In the genomic region with DNA sequence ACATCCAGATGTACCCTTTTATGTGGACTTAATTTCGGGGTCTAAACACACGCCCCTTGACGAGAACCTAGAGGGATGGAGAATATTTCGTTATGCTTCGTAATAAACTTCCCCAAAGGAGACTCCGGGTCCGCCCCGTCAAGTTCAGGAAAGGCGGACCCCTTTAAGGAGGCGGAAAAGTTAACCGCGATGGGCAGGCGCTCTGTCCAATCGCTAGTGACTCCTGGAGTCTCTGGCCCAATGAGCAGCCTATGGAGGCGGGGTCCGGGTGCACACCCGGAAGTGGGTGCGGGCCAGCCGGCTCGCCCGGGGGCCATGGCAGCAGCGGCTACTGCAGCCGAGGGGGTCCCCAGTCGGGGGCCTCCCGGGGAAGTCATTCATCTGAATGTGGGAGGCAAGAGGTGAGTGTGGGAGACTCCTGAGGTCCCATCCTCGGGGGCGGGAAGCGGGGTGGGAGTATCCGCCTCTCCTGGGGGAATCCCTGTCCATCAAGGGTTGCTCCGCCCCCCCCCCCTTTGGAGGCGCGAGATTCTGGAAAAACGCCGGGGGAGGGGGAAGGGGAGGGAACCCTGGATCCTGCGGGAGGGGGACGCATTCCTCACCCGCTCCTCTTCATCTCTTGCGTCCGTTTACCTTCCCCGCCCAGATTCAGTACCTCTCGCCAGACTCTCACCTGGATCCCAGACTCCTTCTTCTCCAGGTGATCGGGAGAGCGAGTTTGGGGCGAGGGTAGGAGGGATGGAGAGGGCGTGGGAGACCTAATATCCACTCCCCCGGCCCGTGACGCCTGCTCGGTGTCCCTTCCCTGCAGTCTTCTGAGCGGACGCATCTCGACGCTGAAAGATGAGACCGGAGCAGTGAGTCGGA, we compare ENCODE assay signal across 8 cellular contexts. TPM values are rescaled to one million over a fixed set of nuclear protein-coding genes. Genes with fewer than 3 reads are reported as not detected.
DNase-seq lines count a peak whose midpoint lies in the region; ATAC-seq, FAIRE-seq and TF ChIP-seq lines count a peak whose summit lies in the region.

A gene with protein sequence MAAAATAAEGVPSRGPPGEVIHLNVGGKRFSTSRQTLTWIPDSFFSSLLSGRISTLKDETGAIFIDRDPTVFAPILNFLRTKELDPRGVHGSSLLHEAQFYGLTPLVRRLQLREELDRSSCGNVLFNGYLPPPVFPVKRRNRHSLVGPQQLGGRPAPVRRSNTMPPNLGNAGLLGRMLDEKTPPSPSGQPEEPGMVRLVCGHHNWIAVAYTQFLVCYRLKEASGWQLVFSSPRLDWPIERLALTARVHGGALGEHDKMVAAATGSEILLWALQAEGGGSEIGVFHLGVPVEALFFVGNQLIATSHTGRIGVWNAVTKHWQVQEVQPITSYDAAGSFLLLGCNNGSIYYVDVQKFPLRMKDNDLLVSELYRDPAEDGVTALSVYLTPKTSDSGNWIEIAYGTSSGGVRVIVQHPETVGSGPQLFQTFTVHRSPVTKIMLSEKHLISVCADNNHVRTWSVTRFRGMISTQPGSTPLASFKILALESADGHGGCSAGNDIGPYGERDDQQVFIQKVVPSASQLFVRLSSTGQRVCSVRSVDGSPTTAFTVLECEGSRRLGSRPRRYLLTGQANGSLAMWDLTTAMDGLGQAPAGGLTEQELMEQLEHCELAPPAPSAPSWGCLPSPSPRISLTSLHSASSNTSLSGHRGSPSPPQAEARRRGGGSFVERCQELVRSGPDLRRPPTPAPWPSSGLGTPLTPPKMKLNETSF (plus strand): TSS at position 289 of the 867 bp plus-strand sequence. CDS start 27 bp downstream, at position 316.

- no peaks in the 10 kb centered on the region for H3K9me3 Mint-ChIP-seq in central memory CD8-positive, alpha-beta T cell

- H4K20me1 ChIP-seq in keratinocyte (ENCODE audit: control insufficient read depth, extremely low read depth, insufficient read depth, low read length): no peaks in the 10 kb centered on the region

- H3K27ac ChIP-seq in keratinocyte (ENCODE audit: control insufficient read depth, insufficient read depth, low read length): peak within 1 kb of the TSS; percentile 55

- H3K9me3 ChIP-seq in keratinocyte (ENCODE audit: control insufficient read depth, low read depth, low read length): no peaks in the 10 kb centered on the region

- H3K4me1 Mint-ChIP-seq in central memory CD8-positive, alpha-beta T cell: peaks cover 23% of the 10 kb centered on the region

- H3K4me3 ChIP-seq in keratinocyte (ENCODE audit: control insufficient read depth in 2 of 3, extremely low read depth in 1 of 3, insufficient read depth in 2 of 3, low read depth in 1 of 3, low read length in 3 of 3): peak within 1 kb of the TSS; percentile 71 to 89 (median 79)

- H3K36me3 ChIP-seq in keratinocyte (ENCODE audit: control insufficient read depth in 2 of 2, extremely low read depth in 1 of 2, insufficient read depth in 2 of 2, low read length in 2 of 2): peaks cover 4 to 11% of the 10 kb centered on the region in 2 experiments

- H3K9me1 ChIP-seq in keratinocyte (ENCODE audit: control insufficient read depth, extremely low read depth, insufficient read depth, low read length): peaks cover 3% of the 10 kb centered on the region

- FAIRE-seq in keratinocyte (lab: Jason Lieb, UNC): peak; percentile 51

- H3K27ac Mint-ChIP-seq in central memory CD8-positive, alpha-beta T cell (ENCODE audit: low read depth): peak within 1 kb of the TSS; percentile 82

- H3K79me2 ChIP-seq in keratinocyte (ENCODE audit: control insufficient read depth, insufficient read depth, low read length): peaks cover 4% of the 10 kb centered on the region

- peak; percentile 87 for DNase-seq in AG09319 (ENCODE audit: extremely low read depth, low read depth)
- DNase-seq in NCI-H446 (lab: John Stamatoyannopoulos, UW): peak; percentile 92 to 97
- peak; percentile 86 to 91 for DNase-seq in central memory CD8-positive, alpha-beta T cell (ENCODE audit: low spot score in 2 of 2)
- DNase-seq in keratinocyte (ENCODE audit: low read depth, low spot score): no peak
- peak; percentile 88 to 95 (median 92) for DNase-seq in stimulated activated CD4-positive, alpha-beta T cell treated with anti-CD3 and anti-CD28 coated beads, Interleukin-12 subunit alpha, Interleukin-12 subunit beta, amount 100 ng/mL, for 48 hours (ENCODE audit: low read depth in 2 of 3, low spot score in 1 of 3)

- H3K4me2 ChIP-seq in keratinocyte (ENCODE audit: control insufficient read depth, extremely low read depth, insufficient read depth, low read depth, low read length): peak within 1 kb of the TSS; percentile 85

- H3K27me3 ChIP-seq in keratinocyte (ENCODE audit: control insufficient read depth, extremely low read depth, insufficient read depth, low read length): no peaks in the 10 kb centered on the region

- H3K27me3 Mint-ChIP-seq in central memory CD8-positive, alpha-beta T cell: no peaks in the 10 kb centered on the region

- H3K36me3 Mint-ChIP-seq in central memory CD8-positive, alpha-beta T cell (ENCODE audit: insufficient read depth): peaks cover 23% of the 10 kb centered on the region

- ATAC-seq in GM19035 (IDR thresholded peaks at IDR 0.05; ENCODE audit: unreplicated experiment): peak; percentile 87
- peak; percentile 96 for ATAC-seq in HG03354 (IDR thresholded peaks at IDR 0.05; ENCODE audit: poor library complexity, severe bottlenecking, unreplicated experiment)
- ATAC-seq in activated CD4-positive, CD25-positive, alpha-beta regulatory T cell treated with anti-CD3 and anti-CD28 coated beads, Interleukin-2, amount 50 U/mL, for 24 hours: peak; percentile 100
- ATAC-seq in central memory CD8-positive, alpha-beta T cell (replicated peaks; ENCODE audit: extremely low read depth, poor library complexity, severe bottlenecking): peak; percentile 100

- dilution Hi-C loops in keratinocyte (cut with MboI; ENCODE audit: extremely low pct_ligation_motif_present, low sequenced_read_pairs): no loop called here

- peaks cover 6% of the 10 kb centered on the region for H3K4me1 ChIP-seq in keratinocyte (ENCODE audit: control insufficient read depth, extremely low read depth, insufficient read depth, low read length)

- H3K9ac ChIP-seq in keratinocyte (ENCODE audit: control insufficient read depth, extremely low read depth, insufficient read depth, low read length): peak within 1 kb of the TSS; percentile 61

- H2AFZ ChIP-seq in keratinocyte (ENCODE audit: control insufficient read depth, low read length): peak within 1 kb of the TSS; percentile 68

- peak within 1 kb of the TSS; percentile 73 for H3K4me3 Mint-ChIP-seq in central memory CD8-positive, alpha-beta T cell

- TF ChIP-seq CTCF in AG09319 (IDR thresholded peaks at IDR 0.05; ENCODE audit: low read depth, low read length) (no peak), keratinocyte (optimal IDR thresholded peaks at IDR 0.05 in 1 of 3, IDR thresholded peaks at IDR 0.05 in 1 of 3, conservative IDR thresholded peaks at IDR 0.05 in 1 of 3; ENCODE audit: extremely low read depth in 1 of 3, insufficient read depth in 2 of 3, low read length in 3 of 3) (no peak)

RNA-seq across cellular contexts. Expression of the gene that starts here (rescaled TPM):
- polyA plus RNA-seq in keratinocyte: 20.2 to 41.3 TPM (median 27.2 TPM) in 3 replicates
- polyA plus RNA-seq in keratinocyte (2011; ENCODE audit: low read depth): 27.1 TPM
- polyA plus RNA-seq in keratinocyte (2011; cell fraction: cytosol; rRNA removed): 25.3 and 42.4 TPM in 2 replicates
- polyA plus RNA-seq in keratinocyte (2011; cell fraction: nucleus; rRNA removed): 36.2 and 53.8 TPM in 2 replicates
- polyA plus RNA-seq in keratinocyte (2012; ENCODE audit: low replicate concordance): 45.0 and 60.3 TPM in 2 replicates
- polyA minus RNA-seq in keratinocyte: 50.2 to 86.6 TPM (median 52.0 TPM) in 3 replicates
- polyA minus RNA-seq in keratinocyte (2011; cell fraction: cytosol; rRNA and poly(A)+ RNA removed): 144 TPM
- 31.9 and 39.0 TPM in 2 replicates for polyA minus RNA-seq in keratinocyte (2011; cell fraction: nucleus; rRNA and poly(A)+ RNA removed)
